In the genomic region with DNA sequence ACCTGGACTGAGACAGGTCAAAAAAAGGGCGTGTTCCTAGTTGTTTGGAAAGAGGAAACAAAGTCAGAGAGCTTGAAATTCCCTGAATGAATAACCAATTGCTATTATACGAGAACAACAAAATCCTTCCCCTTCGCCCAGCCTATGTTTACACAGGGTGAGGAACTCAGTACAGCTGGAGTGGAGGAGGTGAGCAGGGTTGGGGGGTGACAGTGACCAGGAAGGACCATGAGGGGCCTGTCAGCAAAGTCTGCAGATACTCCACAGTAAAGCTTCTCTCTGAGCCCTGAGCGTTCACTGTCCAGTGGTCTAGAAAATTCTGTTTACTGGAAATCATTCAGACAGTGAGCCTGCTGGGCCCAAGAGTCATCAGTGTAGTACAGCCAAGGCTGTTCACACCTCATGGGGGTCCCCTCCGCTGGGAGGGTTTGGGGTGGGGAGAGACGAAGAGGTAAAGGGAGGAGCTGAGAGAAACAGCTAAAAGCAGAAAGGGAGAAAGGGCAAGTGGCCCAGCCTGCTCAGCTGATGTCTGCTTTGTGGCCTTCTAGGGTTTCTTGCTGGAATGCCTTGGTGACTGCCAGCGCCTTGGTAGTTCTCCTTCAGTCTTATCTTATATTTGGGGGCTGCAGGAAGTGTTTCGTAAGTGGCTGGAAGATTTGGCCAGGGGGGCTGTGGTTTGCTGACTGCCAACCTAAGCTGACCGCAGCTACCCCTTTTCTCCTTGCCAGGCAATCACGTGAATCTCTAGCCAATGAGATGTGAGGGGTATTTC, we compare ENCODE assay signal across 14 cellular contexts. TPM values are rescaled to one million over a fixed set of nuclear protein-coding genes. Genes with fewer than 3 reads are reported as not detected.
A peak's percentile ranks its signal among the peaks of the same experiment; 100 is the strongest.
DNase-seq lines count a peak whose midpoint lies in the region; ATAC-seq and TF ChIP-seq lines count a peak whose summit lies in the region.
"Had no signal": no experiment of that assay in that cellular context is flagged by ENCODE, and none has a peak within 500 bp of the region (broad histone marks: within the 10 kb centered on the region; RNA-seq: fewer than 3 reads in every experiment).

No MANE protein-coding gene starts in this region.

- peak overlapping the region; percentile 78 to 83 for H3K27ac ChIP-seq in liver (ENCODE audit: low read depth in 1 of 2, low read length in 2 of 2)

- peak overlapping the region; percentile 40 to 59 for H3K4me3 Mint-ChIP-seq in stimulated activated naive B cell treated with anti-CD40 and anti-IgM and Interleukin-4, amounts not matched to agents 10 μg/mL and 1 μg/mL and 100 μg/mL, for 72 hours

- peaks cover 29 to 55% of the 10 kb centered on the region in 2 donors for H3K4me1 Mint-ChIP-seq in stimulated activated naive B cell treated with anti-CD40 and anti-IgM and Interleukin-4, amounts not matched to agents 10 μg/mL and 1 μg/mL and 100 μg/mL, for 72 hours

- no peaks in the 10 kb centered on the region for H3K27me3 ChIP-seq in liver (ENCODE audit: control insufficient read depth in 4 of 4, insufficient read depth in 4 of 4, low read length in 3 of 4)

- DNase-seq in HUDEP-2 (lab: John Stamatoyannopoulos, UW; ENCODE audit: unreplicated experiment in 76 of 76), result peak in 44 of 76 experiments; percentile 7 to 73 (median 37)
- DNase-seq in UCSD-AML1 (lab: John Stamatoyannopoulos, UW; ENCODE audit: unreplicated experiment), result peak; percentile 89
- no peak for DNase-seq in stimulated activated naive B cell treated with anti-CD40 and anti-IgM and Interleukin-4, amounts not matched to agents 10 μg/mL and 1 μg/mL and 100 μg/mL, for 72 hours
- no peak for DNase-seq in NCI-H2227 treated with DMSO at 0.1 percent for 48 hours (lab: John Stamatoyannopoulos, UW)
- DNase-seq in NCI-H1417 treated with DMSO at 0.1 percent for 48 hours (lab: John Stamatoyannopoulos, UW), result no peak
- DNase-seq in stimulated activated naive CD4-positive, alpha-beta T cell treated with Interleukin-2 at 50 U/mL for 16 hours (lab: John Stamatoyannopoulos, UW), result no peak
- DNase-seq: activated CD4-positive, alpha-beta T cell treated with anti-CD3 and anti-CD28 coated beads, Interleukin-2, amount 50 U/mL, for 48 hours; DMS53; Karpas-422; SK-N-SH had no signal

- H3K4me1 ChIP-seq in liver (ENCODE audit: control insufficient read depth in 4 of 4, insufficient read depth in 4 of 4, low read length in 3 of 4), result peaks cover 21 to 68% (median 57%) of the 10 kb centered on the region in 4 donors

- no peaks in the 10 kb centered on the region for H3K27me3 Mint-ChIP-seq in stimulated activated naive B cell treated with anti-CD40 and anti-IgM and Interleukin-4, amounts not matched to agents 10 μg/mL and 1 μg/mL and 100 μg/mL, for 72 hours

- ATAC-seq in stimulated activated naive B cell treated with anti-CD40 and anti-IgM and Interleukin-4, amounts not matched to agents 10 μg/mL and 1 μg/mL and 100 μg/mL, for 72 hours (replicated peaks), result peak; percentile 35 to 62
- no peak for ATAC-seq in GM18870 (IDR thresholded peaks at IDR 0.05; ENCODE audit: unreplicated experiment)

- H3K9ac ChIP-seq in liver (ENCODE audit: low read depth in 1 of 2, low read length in 2 of 2), result peak overlapping the region in 1 of 2 donors; percentile 17
- H3K9ac ChIP-seq: SK-N-SH had no signal

- WGBS in liver, result 42% methylated on average over 10 of the region's 10 CpGs

- peaks cover 0 to 2% of the 10 kb centered on the region in 2 donors for H3K9me3 Mint-ChIP-seq in stimulated activated naive B cell treated with anti-CD40 and anti-IgM and Interleukin-4, amounts not matched to agents 10 μg/mL and 1 μg/mL and 100 μg/mL, for 72 hours

- TF ChIP-seq RAD21 in liver (IDR thresholded peaks at IDR 0.05), result no peak

- H3K36me3 ChIP-seq in liver (ENCODE audit: control insufficient read depth in 4 of 4, insufficient read depth in 3 of 4, low read depth in 1 of 4, low read length in 3 of 4), result peaks cover 0 to 29% (median 21%) of the 10 kb centered on the region in 4 donors

- peak overlapping the region; percentile 92 for H3K27ac Mint-ChIP-seq in stimulated activated naive B cell treated with anti-CD40 and anti-IgM and Interleukin-4, amounts not matched to agents 10 μg/mL and 1 μg/mL and 100 μg/mL, for 72 hours

- no peaks in the 10 kb centered on the region for H3K9me3 ChIP-seq in liver (ENCODE audit: control insufficient read depth in 4 of 4, low read length in 3 of 4)
- H3K9me3 ChIP-seq: SK-N-SH had no signal

- peaks cover 41 to 62% of the 10 kb centered on the region in 2 donors for H3K36me3 Mint-ChIP-seq in stimulated activated naive B cell treated with anti-CD40 and anti-IgM and Interleukin-4, amounts not matched to agents 10 μg/mL and 1 μg/mL and 100 μg/mL, for 72 hours

- no peak overlapping the region for H3K4me3 ChIP-seq in liver (ENCODE audit: low read depth in 1 of 3, low read length in 3 of 3)

- no peak for TF ChIP-seq CTCF in liver (IDR thresholded peaks at IDR 0.05; ENCODE audit: low read depth, low read length, missing input control)

TF ChIP-seq in liver, 16 proteins besides CTCF, POLR2A, EP300 and RAD21:
- TF ChIP-seq FOXA2 (IDR thresholded peaks at IDR 0.05) (peak; percentile 77), FOXA1 (IDR thresholded peaks at IDR 0.05) (no peak), SP1 (IDR thresholded peaks at IDR 0.05) (no peak), TAF1 (conservative IDR thresholded peaks at IDR 0.05) (no peak), NR2F2 (IDR thresholded peaks at IDR 0.05) (no peak), GABPA (IDR thresholded peaks at IDR 0.05 in 1 of 2, conservative IDR thresholded peaks at IDR 0.05 in 1 of 2) (no peak), YY1 (IDR thresholded peaks at IDR 0.05) (no peak), RXRA (IDR thresholded peaks at IDR 0.05) (peak in 1 of 2 donors; percentile 4), HNF4A (conservative IDR thresholded peaks at IDR 0.05) (no peak), JUND (IDR thresholded peaks at IDR 0.05) (no peak), HNF4G (IDR thresholded peaks at IDR 0.05) (no peak), EGR1 (IDR thresholded peaks at IDR 0.05; ENCODE audit: low read depth in 2 of 2) (no peak)
- TF ChIP-seq, protein P1, sequence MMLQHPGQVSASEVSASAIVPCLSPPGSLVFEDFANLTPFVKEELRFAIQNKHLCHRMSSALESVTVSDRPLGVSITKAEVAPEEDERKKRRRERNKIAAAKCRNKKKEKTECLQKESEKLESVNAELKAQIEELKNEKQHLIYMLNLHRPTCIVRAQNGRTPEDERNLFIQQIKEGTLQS (IDR thresholded peaks at IDR 0.05), result no peak
- TF ChIP-seq, protein P2, sequence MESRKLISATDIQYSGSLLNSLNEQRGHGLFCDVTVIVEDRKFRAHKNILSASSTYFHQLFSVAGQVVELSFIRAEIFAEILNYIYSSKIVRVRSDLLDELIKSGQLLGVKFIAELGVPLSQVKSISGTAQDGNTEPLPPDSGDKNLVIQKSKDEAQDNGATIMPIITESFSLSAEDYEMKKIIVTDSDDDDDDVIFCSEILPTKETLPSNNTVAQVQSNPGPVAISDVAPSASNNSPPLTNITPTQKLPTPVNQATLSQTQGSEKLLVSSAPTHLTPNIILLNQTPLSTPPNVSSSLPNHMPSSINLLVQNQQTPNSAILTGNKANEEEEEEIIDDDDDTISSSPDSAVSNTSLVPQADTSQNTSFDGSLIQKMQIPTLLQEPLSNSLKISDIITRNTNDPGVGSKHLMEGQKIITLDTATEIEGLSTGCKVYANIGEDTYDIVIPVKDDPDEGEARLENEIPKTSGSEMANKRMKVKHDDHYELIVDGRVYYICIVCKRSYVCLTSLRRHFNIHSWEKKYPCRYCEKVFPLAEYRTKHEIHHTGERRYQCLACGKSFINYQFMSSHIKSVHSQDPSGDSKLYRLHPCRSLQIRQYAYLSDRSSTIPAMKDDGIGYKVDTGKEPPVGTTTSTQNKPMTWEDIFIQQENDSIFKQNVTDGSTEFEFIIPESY (IDR thresholded peaks at IDR 0.05), result no peak
- TF ChIP-seq, protein P3, sequence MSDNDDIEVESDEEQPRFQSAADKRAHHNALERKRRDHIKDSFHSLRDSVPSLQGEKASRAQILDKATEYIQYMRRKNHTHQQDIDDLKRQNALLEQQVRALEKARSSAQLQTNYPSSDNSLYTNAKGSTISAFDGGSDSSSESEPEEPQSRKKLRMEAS (IDR thresholded peaks at IDR 0.05), result peak; percentile 23
- TF ChIP-seq, protein P4, sequence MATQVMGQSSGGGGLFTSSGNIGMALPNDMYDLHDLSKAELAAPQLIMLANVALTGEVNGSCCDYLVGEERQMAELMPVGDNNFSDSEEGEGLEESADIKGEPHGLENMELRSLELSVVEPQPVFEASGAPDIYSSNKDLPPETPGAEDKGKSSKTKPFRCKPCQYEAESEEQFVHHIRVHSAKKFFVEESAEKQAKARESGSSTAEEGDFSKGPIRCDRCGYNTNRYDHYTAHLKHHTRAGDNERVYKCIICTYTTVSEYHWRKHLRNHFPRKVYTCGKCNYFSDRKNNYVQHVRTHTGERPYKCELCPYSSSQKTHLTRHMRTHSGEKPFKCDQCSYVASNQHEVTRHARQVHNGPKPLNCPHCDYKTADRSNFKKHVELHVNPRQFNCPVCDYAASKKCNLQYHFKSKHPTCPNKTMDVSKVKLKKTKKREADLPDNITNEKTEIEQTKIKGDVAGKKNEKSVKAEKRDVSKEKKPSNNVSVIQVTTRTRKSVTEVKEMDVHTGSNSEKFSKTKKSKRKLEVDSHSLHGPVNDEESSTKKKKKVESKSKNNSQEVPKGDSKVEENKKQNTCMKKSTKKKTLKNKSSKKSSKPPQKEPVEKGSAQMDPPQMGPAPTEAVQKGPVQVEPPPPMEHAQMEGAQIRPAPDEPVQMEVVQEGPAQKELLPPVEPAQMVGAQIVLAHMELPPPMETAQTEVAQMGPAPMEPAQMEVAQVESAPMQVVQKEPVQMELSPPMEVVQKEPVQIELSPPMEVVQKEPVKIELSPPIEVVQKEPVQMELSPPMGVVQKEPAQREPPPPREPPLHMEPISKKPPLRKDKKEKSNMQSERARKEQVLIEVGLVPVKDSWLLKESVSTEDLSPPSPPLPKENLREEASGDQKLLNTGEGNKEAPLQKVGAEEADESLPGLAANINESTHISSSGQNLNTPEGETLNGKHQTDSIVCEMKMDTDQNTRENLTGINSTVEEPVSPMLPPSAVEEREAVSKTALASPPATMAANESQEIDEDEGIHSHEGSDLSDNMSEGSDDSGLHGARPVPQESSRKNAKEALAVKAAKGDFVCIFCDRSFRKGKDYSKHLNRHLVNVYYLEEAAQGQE (IDR thresholded peaks at IDR 0.05), result peak; percentile 28

RNA-seq across cellular contexts. Expression of a gene that starts 5.7 kb away (rescaled TPM):
- total RNA-seq in liver, result 100 to 1,000 TPM in 1 of 2 donors, 10 to 100 TPM in 1; 30.4 to 104 TPM
- polyA plus RNA-seq in liver, result 10 to 100 TPM; 59.8 to 61.8 TPM

RNA-seq across cellular contexts. Expression of a gene that starts 7.2 kb away (rescaled TPM):
- total RNA-seq in liver, result under 1 TPM in 1 of 2 donors, not detected in 1; 0.08 TPM
- polyA plus RNA-seq in liver, result not detected
- total RNA-seq: endothelial cell of umbilical vein had no signal
- polyA plus RNA-seq: endothelial cell of umbilical vein had no signal

RNA-seq across cellular contexts. Expression of a gene that starts 14.5 kb away (rescaled TPM):
- total RNA-seq in liver, result not detected
- not detected for polyA plus RNA-seq in liver
- total RNA-seq: endothelial cell of umbilical vein, pulmonary artery endothelial cell had no signal
- polyA plus RNA-seq: endothelial cell of umbilical vein, SK-N-SH had no signal

RNA-seq across cellular contexts. Expression of a gene that starts 59.9 kb away (rescaled TPM):
- total RNA-seq in liver, result 1 to 10 TPM in 1 of 2 donors, under 1 TPM in 1; 0.23 to 1.3 TPM
- under 1 TPM; 0.63 to 0.82 TPM for polyA plus RNA-seq in liver

Comparison
In these comparisons a context has a peak if more than half of its experiments do, and no peak if none do; other contexts are left out.
1. DNase-seq: peak in HUDEP-2 (44 of 76) and UCSD-AML1 (single experiment); none in stimulated activated naive B cell treated with anti-CD40 and anti-IgM and Interleukin-4, amounts not matched to agents 10 μg/mL and 1 μg/mL and 100 μg/mL, for 72 hours (single experiment), NCI-H2227 treated with DMSO at 0.1 percent for 48 hours (single experiment), NCI-H1417 treated with DMSO at 0.1 percent for 48 hours (single experiment) and stimulated activated naive CD4-positive, alpha-beta T cell treated with Interleukin-2 at 50 U/mL for 16 hours (single experiment).